ENCODE assay signal across 8 cellular contexts in the genomic region with DNA sequence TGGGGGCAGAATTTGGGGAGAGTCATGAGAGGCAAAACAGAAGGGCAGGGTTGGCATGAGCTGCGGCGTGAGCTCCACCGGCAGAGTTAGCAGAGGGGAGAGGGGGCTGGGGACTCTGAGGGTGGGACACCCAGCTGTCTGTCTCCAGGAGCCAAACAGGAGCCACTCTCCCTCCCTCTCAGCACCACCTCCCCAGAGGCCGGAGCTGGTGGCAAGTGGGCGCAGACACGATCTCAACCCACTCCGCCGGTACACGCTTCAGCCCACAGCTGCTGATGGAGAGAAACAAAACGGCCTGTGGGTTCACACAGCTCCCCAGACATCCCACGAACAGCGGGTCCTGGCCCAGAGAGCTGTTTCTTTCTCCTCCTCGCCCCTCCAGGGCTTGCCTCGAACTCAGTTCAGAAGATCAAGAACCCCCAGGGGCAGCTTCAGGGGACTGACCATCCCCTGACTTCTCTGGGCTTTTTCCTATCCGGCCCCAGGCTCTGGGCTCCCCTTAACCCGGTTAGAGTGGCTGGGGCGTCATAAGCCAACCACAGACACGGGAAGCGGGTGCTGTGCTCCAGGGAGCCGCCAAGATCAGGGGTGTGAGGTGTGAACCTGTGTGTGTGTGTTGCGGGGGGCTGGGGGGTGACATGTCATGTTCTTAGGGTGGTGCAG. TPM values are rescaled to one million over a fixed set of nuclear protein-coding genes. Genes with fewer than 3 reads are reported as not detected.
DNase-seq lines count a peak whose midpoint lies in the region; ATAC-seq and TF ChIP-seq lines count a peak whose summit lies in the region.

No MANE protein-coding gene starts in this region.

- CTCF ChIA-PET in HCT116 (lab: Charles Lee): interaction anchor here (1.0 kb wide), 1 partner anchor 123 kb away, joined by 3 read pairs; no protein-coding TSS in a partner anchor

- H2AFZ ChIP-seq in ACC112 (ENCODE audit: low read length, unreplicated experiment): no peak overlapping the region
- H2AFZ ChIP-seq in HCT116 (ENCODE audit: low read depth, low read length, poor library complexity, severe bottlenecking): no peak overlapping the region
- H2AFZ ChIP-seq in mesenchymal stem cell (ENCODE audit: low read depth, low read length): no peak overlapping the region

- H3K4me1 Mint-ChIP-seq in activated T-helper 2 cell treated with anti-CD3 and anti-CD28 coated beads, Interferon-gamma antibody, Interleukin-2, Interleukin-4, amounts not matched to agents 10 μg/mL and 5 μg/mL and 100 μg/mL, durations not matched to agents 14 hours and 24 hours and 36 hours (ENCODE audit: low read depth): peaks cover 30% of the 10 kb centered on the region

- H3K9me3 Mint-ChIP-seq in activated T-helper 2 cell treated with anti-CD3 and anti-CD28 coated beads, Interferon-gamma antibody, Interleukin-2, Interleukin-4, amounts not matched to agents 10 μg/mL and 5 μg/mL and 100 μg/mL, durations not matched to agents 14 hours and 24 hours and 36 hours: no peaks in the 10 kb centered on the region

- no peaks in the 10 kb centered on the region for H4K20me1 ChIP-seq in HCT116 (ENCODE audit: insufficient read depth)

- no peaks in the 10 kb centered on the region for H3K9me3 ChIP-seq in HCT116 (ENCODE audit: control insufficient read depth in 1 of 2, insufficient read depth in 1 of 2, low read depth in 1 of 2, low read length in 2 of 2)
- H3K9me3 ChIP-seq in mesenchymal stem cell (ENCODE audit: control insufficient read depth, low read length): no peaks in the 10 kb centered on the region

- no peak for TF ChIP-seq CTCF in HCT116 (IDR thresholded peaks at IDR 0.05 in 2 of 3, conservative IDR thresholded peaks at IDR 0.05 in 1 of 3; ENCODE audit: borderline replicate concordance in 1 of 3, insufficient read depth in 1 of 3, low read depth in 2 of 3, low read length in 2 of 3)

- BruUV-seq in HCT116 (replicated peaks; lab: Mats Ljungman, UMichigan): no TSS peak

- H3K36me3 ChIP-seq in ACC112 (ENCODE audit: insufficient read depth, low read length) (no peaks in the 10 kb centered on the region), HCT116 (ENCODE audit: control insufficient read depth in 1 of 2, insufficient read depth in 2 of 2, low read length in 2 of 2) (no peaks in the 10 kb centered on the region; a peak in 1 of 4 replicates), mesenchymal stem cell (ENCODE audit: control insufficient read depth in 1 of 2, insufficient read depth in 2 of 2, low read depth in 1 of 2, low read length in 2 of 2) (peaks cover 0 to 44% of the 10 kb centered on the region in 2 experiments)

- peak overlapping the region; percentile 90 for H4K8ac ChIP-seq in mesenchymal stem cell (ENCODE audit: low read length)

- ATAC-seq in HCT116 (no peak), GM18498 (IDR thresholded peaks at IDR 0.05; ENCODE audit: unreplicated experiment) (no peak)

- peak overlapping the region in 1 of 2 experiments; percentile 89 for H3K14ac ChIP-seq in mesenchymal stem cell (ENCODE audit: low read length in 2 of 2)

- peak overlapping the region; percentile 65 for H4K91ac ChIP-seq in mesenchymal stem cell (ENCODE audit: low read length)

- H3K9ac ChIP-seq in HCT116 (ENCODE audit: low read length) (no peak overlapping the region), mesenchymal stem cell (ENCODE audit: low read length) (peak overlapping the region; percentile 73)

- no peak for TF ChIP-seq POLR2A in HCT116 (IDR thresholded peaks at IDR 0.05; ENCODE audit: borderline replicate concordance, extremely low read depth, insufficient read depth, insufficient read length)

- peak overlapping the region; percentile 69 to 94 for H3K4ac ChIP-seq in mesenchymal stem cell (ENCODE audit: low read depth in 1 of 2, low read length in 2 of 2)

- H2AK5ac ChIP-seq in mesenchymal stem cell (ENCODE audit: low read length, severe bottlenecking): peak overlapping the region; percentile 42

- H3K36me3 Mint-ChIP-seq in activated T-helper 2 cell treated with anti-CD3 and anti-CD28 coated beads, Interferon-gamma antibody, Interleukin-2, Interleukin-4, amounts not matched to agents 10 μg/mL and 5 μg/mL and 100 μg/mL, durations not matched to agents 14 hours and 24 hours and 36 hours (ENCODE audit: low read depth): peaks cover 3% of the 10 kb centered on the region

- H3K23ac ChIP-seq in mesenchymal stem cell (ENCODE audit: low read length in 2 of 2): no peak overlapping the region

- H2BK12ac ChIP-seq in mesenchymal stem cell (ENCODE audit: low read length in 2 of 2): peak overlapping the region; percentile 95

- H3K4me1 ChIP-seq in ACC112 (ENCODE audit: control insufficient read depth, insufficient read depth, low read length, unreplicated experiment) (peaks cover 33% of the 10 kb centered on the region), HCT116 (ENCODE audit: control insufficient read depth in 1 of 2, insufficient read depth in 2 of 2, low read length in 2 of 2) (peaks cover 10 to 46% of the 10 kb centered on the region in 2 experiments), mesenchymal stem cell (ENCODE audit: control insufficient read depth, insufficient read depth, low read depth, low read length) (peaks cover 81% of the 10 kb centered on the region)

- H3K4me3 ChIP-seq in ACC112 (ENCODE audit: low read depth, low read length) (peak overlapping the region; percentile 60; the same call in 1 of the 2 replicates), HCT116 (replicated peaks in 1 of 2; ENCODE audit: low read depth in 1 of 2, low read length in 2 of 2) (no peak overlapping the region), mesenchymal stem cell (ENCODE audit: insufficient read depth in 1 of 2, low read depth in 1 of 2, low read length in 2 of 2) (no peak overlapping the region)

- intact Hi-C loops in HCT116 (cut with micrococcal nuclease): no loop called here
- intact Hi-C loops in activated T-helper 2 cell treated with anti-CD3 and anti-CD28 coated beads, Interferon-gamma antibody, Interleukin-2, Interleukin-4, amounts not matched to agents 10 μg/mL and 5 μg/mL and 100 μg/mL, durations not matched to agents 14 hours and 24 hours and 36 hours (cut with micrococcal nuclease): loop anchor here (1.0 kb wide), 1 partner anchor 22 kb away; no protein-coding TSS in a partner anchor

- no peak for TF ChIP-seq RAD21 in HCT116 (IDR thresholded peaks at IDR 0.05; ENCODE audit: low read depth)

- peaks cover 3% of the 10 kb centered on the region for H3K79me2 ChIP-seq in ACC112 (ENCODE audit: control insufficient read depth, insufficient read depth, low read length, unreplicated experiment)
- H3K79me2 ChIP-seq in HCT116 (ENCODE audit: insufficient read depth, low read length): peaks cover 32% of the 10 kb centered on the region

- peaks cover 32% of the 10 kb centered on the region for H3K79me1 ChIP-seq in mesenchymal stem cell (replicated peaks; ENCODE audit: low read length, poor library complexity, severe bottlenecking)

- DNase-seq in HCT116 (ENCODE audit: low read depth, low spot score): no peak
- no peak for DNase-seq in activated T-helper 2 cell treated with anti-CD3 and anti-CD28 coated beads, Interferon-gamma antibody, Interleukin-2, Interleukin-4, amounts not matched to agents 10 μg/mL and 5 μg/mL and 100 μg/mL, durations not matched to agents 14 hours and 24 hours and 36 hours (ENCODE audit: low spot score)
- no peak for DNase-seq in mesenchymal stem cell
- DNase-seq in GM19238 (ENCODE audit: insufficient read length, low spot score): no peak
- DNase-seq in NCI-H187 (lab: John Stamatoyannopoulos, UW): no peak
- no peak for DNase-seq in GM03348 (ENCODE audit: low spot score)

- H3K27ac Mint-ChIP-seq in activated T-helper 2 cell treated with anti-CD3 and anti-CD28 coated beads, Interferon-gamma antibody, Interleukin-2, Interleukin-4, amounts not matched to agents 10 μg/mL and 5 μg/mL and 100 μg/mL, durations not matched to agents 14 hours and 24 hours and 36 hours: peak overlapping the region; percentile 95

- H3K4me2 ChIP-seq in HCT116 (ENCODE audit: low read length): peak overlapping the region; percentile 31; the same call in 1 of the 2 replicates
- peak overlapping the region; percentile 20 for H3K4me2 ChIP-seq in mesenchymal stem cell (ENCODE audit: low read length, poor library complexity, severe bottlenecking)

- H3K27ac ChIP-seq in ACC112 (ENCODE audit: low read depth, low read length): peak overlapping the region; percentile 86
- H3K27ac ChIP-seq in HCT116 (ENCODE audit: low read depth, low read length): no peak overlapping the region
- peak overlapping the region; percentile 95 for H3K27ac ChIP-seq in mesenchymal stem cell (ENCODE audit: low read length, poor library complexity, severe bottlenecking)

- H3K18ac ChIP-seq in mesenchymal stem cell (ENCODE audit: low read depth in 1 of 2, low read length in 2 of 2): peak overlapping the region; percentile 88 to 89

- peak overlapping the region; percentile 92 for H2BK15ac ChIP-seq in mesenchymal stem cell (ENCODE audit: low read depth, poor library complexity, severe bottlenecking)

- H3K9me2 ChIP-seq in HCT116 (ENCODE audit: insufficient read depth): no peaks in the 10 kb centered on the region

- peak overlapping the region; percentile 65 for H2BK120ac ChIP-seq in mesenchymal stem cell (ENCODE audit: low read depth, low read length)

- H3K27me3 ChIP-seq in ACC112 (ENCODE audit: insufficient read depth, low read length) (no peaks in the 10 kb centered on the region), HCT116 (ENCODE audit: insufficient read depth, low read length) (no peaks in the 10 kb centered on the region), mesenchymal stem cell (ENCODE audit: control insufficient read depth in 1 of 2, insufficient read depth in 1 of 2, low read length in 2 of 2) (peaks cover 0 to 24% of the 10 kb centered on the region in 2 experiments)

- POLR2A ChIA-PET in HCT116 (lab: Charles Lee): no interaction called here

- RAD21 ChIA-PET in HCT116 (lab: Charles Lee; ENCODE audit: low non-redundant PET in 1 of 2, low total read pairs in 2 of 2, uncharacterized antibody in 2 of 2, unreplicated experiment in 2 of 2): no interaction called here

- WGBS in mesenchymal stem cell: 89% methylated on average over 18 of the region's 21 CpGs

- H2BK5ac ChIP-seq in mesenchymal stem cell (ENCODE audit: low read depth, low read length, poor library complexity, severe bottlenecking): peak overlapping the region; percentile 74

- no peaks in the 10 kb centered on the region for H3K27me3 Mint-ChIP-seq in activated T-helper 2 cell treated with anti-CD3 and anti-CD28 coated beads, Interferon-gamma antibody, Interleukin-2, Interleukin-4, amounts not matched to agents 10 μg/mL and 5 μg/mL and 100 μg/mL, durations not matched to agents 14 hours and 24 hours and 36 hours (ENCODE audit: low read depth)

- peak overlapping the region; percentile 71 for H3K4me3 Mint-ChIP-seq in activated T-helper 2 cell treated with anti-CD3 and anti-CD28 coated beads, Interferon-gamma antibody, Interleukin-2, Interleukin-4, amounts not matched to agents 10 μg/mL and 5 μg/mL and 100 μg/mL, durations not matched to agents 14 hours and 24 hours and 36 hours (ENCODE audit: low read depth)

RNA-seq across cellular contexts. Expression of a gene that starts 7.6 kb away (rescaled TPM):
- total RNA-seq in HCT116 (2021; ENCODE audit: unreplicated experiment): 61.1 TPM
- polyA plus RNA-seq in HCT116 (2012): 34.4 and 40.6 TPM in 2 replicates
- total RNA-seq in activated T-helper 2 cell treated with anti-CD3 and anti-CD28 coated beads, Interferon-gamma antibody, Interleukin-2, Interleukin-4, amounts not matched to agents 10 μg/mL and 5 μg/mL and 100 μg/mL, durations not matched to agents 14 hours and 24 hours and 36 hours: 45.3 and 48.5 TPM in 2 replicates
- polyA plus RNA-seq in mesenchymal stem cell (2013, experiment 1 of 2): 19.9 TPM
- polyA plus RNA-seq in mesenchymal stem cell (2013, experiment 2 of 2): 18.4 TPM

RNA-seq across cellular contexts. Expression of a gene that starts 26.2 kb away (rescaled TPM):
- not detected for total RNA-seq in HCT116 (2021; ENCODE audit: unreplicated experiment)
- 0.24 and 0.36 TPM in 2 replicates for polyA plus RNA-seq in HCT116 (2012)
- total RNA-seq in activated T-helper 2 cell treated with anti-CD3 and anti-CD28 coated beads, Interferon-gamma antibody, Interleukin-2, Interleukin-4, amounts not matched to agents 10 μg/mL and 5 μg/mL and 100 μg/mL, durations not matched to agents 14 hours and 24 hours and 36 hours: 0.18 TPM in 1 of 2 replicates, not detected in the other
- polyA plus RNA-seq in mesenchymal stem cell (2013, experiment 1 of 2): 0.03 TPM
- 0.01 TPM for polyA plus RNA-seq in mesenchymal stem cell (2013, experiment 2 of 2)

RNA-seq across cellular contexts. Expression of a gene that starts 40.7 kb away (rescaled TPM):
- 59.1 TPM for total RNA-seq in HCT116 (2021; ENCODE audit: unreplicated experiment)
- polyA plus RNA-seq in HCT116 (2012): 50.2 and 72.6 TPM in 2 replicates
- total RNA-seq in activated T-helper 2 cell treated with anti-CD3 and anti-CD28 coated beads, Interferon-gamma antibody, Interleukin-2, Interleukin-4, amounts not matched to agents 10 μg/mL and 5 μg/mL and 100 μg/mL, durations not matched to agents 14 hours and 24 hours and 36 hours: 46.0 and 46.5 TPM in 2 replicates
- polyA plus RNA-seq in mesenchymal stem cell (2013, experiment 1 of 2): 7.8 TPM
- 6.8 TPM for polyA plus RNA-seq in mesenchymal stem cell (2013, experiment 2 of 2)

RNA-seq across cellular contexts. Expression of a gene that starts 43.9 kb away (rescaled TPM):
- 0.66 TPM for total RNA-seq in HCT116 (2021; ENCODE audit: unreplicated experiment)
- polyA plus RNA-seq in HCT116 (2012): 0.22 and 0.36 TPM in 2 replicates
- total RNA-seq in activated T-helper 2 cell treated with anti-CD3 and anti-CD28 coated beads, Interferon-gamma antibody, Interleukin-2, Interleukin-4, amounts not matched to agents 10 μg/mL and 5 μg/mL and 100 μg/mL, durations not matched to agents 14 hours and 24 hours and 36 hours: not detected in 2 replicates
- 313 TPM for polyA plus RNA-seq in mesenchymal stem cell (2013, experiment 1 of 2)
- 315 TPM for polyA plus RNA-seq in mesenchymal stem cell (2013, experiment 2 of 2)

RNA-seq across cellular contexts. Expression of a gene that starts 46.2 kb away (rescaled TPM):
- not detected for total RNA-seq in HCT116 (2021; ENCODE audit: unreplicated experiment)
- polyA plus RNA-seq in HCT116 (2012): 0.39 and 0.62 TPM in 2 replicates
- not detected in 2 replicates for total RNA-seq in activated T-helper 2 cell treated with anti-CD3 and anti-CD28 coated beads, Interferon-gamma antibody, Interleukin-2, Interleukin-4, amounts not matched to agents 10 μg/mL and 5 μg/mL and 100 μg/mL, durations not matched to agents 14 hours and 24 hours and 36 hours
- 13.5 TPM for polyA plus RNA-seq in mesenchymal stem cell (2013, experiment 1 of 2)
- polyA plus RNA-seq in mesenchymal stem cell (2013, experiment 2 of 2): 14.0 TPM
